8 cellular contexts compared by ENCODE assay signal in genomic region chr2:177362499-177362898, GRCh38.
"Had no signal": no experiment of that assay in that cellular context is flagged by ENCODE, and none has a peak within 500 bp of the region (broad histone marks: within the 10 kb centered on the region; RNA-seq: fewer than 3 reads in every experiment).

No MANE protein-coding gene starts in this region.

- H3K4me3 ChIP-seq: GM23248, HAP-1 had no signal

- H3K27ac ChIP-seq: GM23248, HL-60 had no signal

- FAIRE-seq: HepG2 had no signal

- DNase-seq: GM23248, GOT3, H7, HFFc6 had no signal

- H3K4me1 ChIP-seq: HAP-1 had no signal

- H3K9me3 ChIP-seq: HAP-1 had no signal

- H3K36me3 ChIP-seq: HAP-1 had no signal

- ATAC-seq: HCT116, HepG2 had no signal
